In the genomic region with DNA sequence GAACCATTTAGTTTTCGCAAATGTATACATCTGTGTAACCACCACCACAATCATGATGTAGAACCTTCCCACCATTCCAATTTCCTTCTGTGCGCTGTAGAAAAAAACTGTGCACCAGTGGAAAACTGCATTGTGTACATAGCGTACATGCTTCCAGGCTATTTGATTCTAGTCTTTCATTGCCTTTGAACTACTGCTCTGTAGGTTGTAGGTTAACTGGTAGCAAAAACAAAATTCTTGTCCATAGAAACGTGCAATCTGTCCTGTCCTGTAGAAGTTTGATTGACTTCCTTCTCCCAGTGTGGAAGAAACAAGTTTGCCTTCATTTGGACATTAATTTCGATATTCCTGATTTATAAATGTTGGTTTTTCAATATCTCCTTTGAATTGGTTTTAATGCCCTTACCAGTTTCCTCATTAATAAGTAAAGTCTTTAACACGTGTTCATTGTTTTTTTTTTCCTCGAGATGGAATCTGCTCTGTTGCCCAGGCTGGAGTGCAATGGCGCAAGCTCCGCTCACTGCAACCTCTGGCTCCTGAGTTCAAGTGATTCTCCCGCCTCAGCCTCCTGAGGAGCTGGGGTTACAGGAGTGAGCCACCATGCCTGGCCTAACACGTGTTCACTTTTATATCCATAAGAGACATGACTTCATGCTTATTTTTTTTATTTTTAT, we compare ENCODE assay signal across 1 cellular context.
A peak's percentile ranks its signal among the peaks of the same experiment; 100 is the strongest.
TF ChIP-seq lines count a peak whose summit lies in the region.

No MANE protein-coding gene starts in this region.

TF ChIP-seq in HepG2, 621 proteins besides CTCF, POLR2A, EP300 and RAD21 (continued from another document and continues in another):
- TF ChIP-seq, protein P1, sequence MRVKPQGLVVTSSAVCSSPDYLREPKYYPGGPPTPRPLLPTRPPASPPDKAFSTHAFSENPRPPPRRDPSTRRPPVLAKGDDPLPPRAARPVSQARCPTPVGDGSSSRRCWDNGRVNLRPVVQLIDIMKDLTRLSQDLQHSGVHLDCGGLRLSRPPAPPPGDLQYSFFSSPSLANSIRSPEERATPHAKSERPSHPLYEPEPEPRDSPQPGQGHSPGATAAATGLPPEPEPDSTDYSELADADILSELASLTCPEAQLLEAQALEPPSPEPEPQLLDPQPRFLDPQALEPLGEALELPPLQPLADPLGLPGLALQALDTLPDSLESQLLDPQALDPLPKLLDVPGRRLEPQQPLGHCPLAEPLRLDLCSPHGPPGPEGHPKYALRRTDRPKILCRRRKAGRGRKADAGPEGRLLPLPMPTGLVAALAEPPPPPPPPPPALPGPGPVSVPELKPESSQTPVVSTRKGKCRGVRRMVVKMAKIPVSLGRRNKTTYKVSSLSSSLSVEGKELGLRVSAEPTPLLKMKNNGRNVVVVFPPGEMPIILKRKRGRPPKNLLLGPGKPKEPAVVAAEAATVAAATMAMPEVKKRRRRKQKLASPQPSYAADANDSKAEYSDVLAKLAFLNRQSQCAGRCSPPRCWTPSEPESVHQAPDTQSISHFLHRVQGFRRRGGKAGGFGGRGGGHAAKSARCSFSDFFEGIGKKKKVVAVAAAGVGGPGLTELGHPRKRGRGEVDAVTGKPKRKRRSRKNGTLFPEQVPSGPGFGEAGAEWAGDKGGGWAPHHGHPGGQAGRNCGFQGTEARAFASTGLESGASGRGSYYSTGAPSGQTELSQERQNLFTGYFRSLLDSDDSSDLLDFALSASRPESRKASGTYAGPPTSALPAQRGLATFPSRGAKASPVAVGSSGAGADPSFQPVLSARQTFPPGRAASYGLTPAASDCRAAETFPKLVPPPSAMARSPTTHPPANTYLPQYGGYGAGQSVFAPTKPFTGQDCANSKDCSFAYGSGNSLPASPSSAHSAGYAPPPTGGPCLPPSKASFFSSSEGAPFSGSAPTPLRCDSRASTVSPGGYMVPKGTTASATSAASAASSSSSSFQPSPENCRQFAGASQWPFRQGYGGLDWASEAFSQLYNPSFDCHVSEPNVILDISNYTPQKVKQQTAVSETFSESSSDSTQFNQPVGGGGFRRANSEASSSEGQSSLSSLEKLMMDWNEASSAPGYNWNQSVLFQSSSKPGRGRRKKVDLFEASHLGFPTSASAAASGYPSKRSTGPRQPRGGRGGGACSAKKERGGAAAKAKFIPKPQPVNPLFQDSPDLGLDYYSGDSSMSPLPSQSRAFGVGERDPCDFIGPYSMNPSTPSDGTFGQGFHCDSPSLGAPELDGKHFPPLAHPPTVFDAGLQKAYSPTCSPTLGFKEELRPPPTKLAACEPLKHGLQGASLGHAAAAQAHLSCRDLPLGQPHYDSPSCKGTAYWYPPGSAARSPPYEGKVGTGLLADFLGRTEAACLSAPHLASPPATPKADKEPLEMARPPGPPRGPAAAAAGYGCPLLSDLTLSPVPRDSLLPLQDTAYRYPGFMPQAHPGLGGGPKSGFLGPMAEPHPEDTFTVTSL (CRISPR knock-in tag; IDR thresholded peaks at IDR 0.05; ENCODE audit: borderline replicate concordance) = peak; percentile 69; the same call in 1 of the 2 replicates
- TF ChIP-seq FLYWCH1 (CRISPR knock-in tag; IDR thresholded peaks at IDR 0.05) (no peak), YEATS4 (CRISPR knock-in tag; IDR thresholded peaks at IDR 0.05; ENCODE audit: borderline replicate concordance) (peak; percentile 47; the same call in 1 of the 2 replicates), NR2F6 (IDR thresholded peaks at IDR 0.05) (peak; percentile 48), NR2F6 (CRISPR knock-in tag; IDR thresholded peaks at IDR 0.05) (no peak), HNF4A (CRISPR knock-in tag; IDR thresholded peaks at IDR 0.05) (peak; percentile 56), ZFP37 (CRISPR knock-in tag; IDR thresholded peaks at IDR 0.05; ENCODE audit: borderline replicate concordance) (peak; percentile 35; the same call in 1 of the 2 replicates), ZNF441 (CRISPR knock-in tag; IDR thresholded peaks at IDR 0.05; ENCODE audit: borderline replicate concordance) (no peak), KDM2A (CRISPR knock-in tag; IDR thresholded peaks at IDR 0.05; ENCODE audit: borderline replicate concordance, low read depth) (no peak), ZNF7 (CRISPR knock-in tag; IDR thresholded peaks at IDR 0.05) (no peak), SIX4 (CRISPR knock-in tag; IDR thresholded peaks at IDR 0.05) (peak; percentile 61; the same call in 1 of the 2 replicates), HOXA9 (CRISPR knock-in tag; IDR thresholded peaks at IDR 0.05; ENCODE audit: borderline replicate concordance) (no peak), ETV6 (CRISPR knock-in tag; conservative IDR thresholded peaks at IDR 0.05) (no peak), AGO2 (optimal IDR thresholded peaks at IDR 0.05; ENCODE audit: low read depth, low read length) (no peak), ZNF30 (CRISPR knock-in tag; IDR thresholded peaks at IDR 0.05) (no peak), ZNF891 (CRISPR knock-in tag; IDR thresholded peaks at IDR 0.05) (no peak), ZNF614 (CRISPR knock-in tag; IDR thresholded peaks at IDR 0.05; ENCODE audit: borderline replicate concordance) (peak; percentile 9), RAD51 (IDR thresholded peaks at IDR 0.05; ENCODE audit: borderline replicate concordance) (no peak), CHD2 (IDR thresholded peaks at IDR 0.05; ENCODE audit: low read depth, low read length) (no peak), MYC (CRISPR knock-in tag; IDR thresholded peaks at IDR 0.05; ENCODE audit: borderline replicate concordance) (peak; percentile 66; the same call in 1 of the 2 replicates), RXRB (CRISPR knock-in tag; IDR thresholded peaks at IDR 0.05; ENCODE audit: borderline replicate concordance) (peak; percentile 95), PHF5A (CRISPR knock-in tag; IDR thresholded peaks at IDR 0.05; ENCODE audit: low read depth, unreplicated experiment) (peak; percentile 28), ESRRA (CRISPR knock-in tag; IDR thresholded peaks at IDR 0.05; ENCODE audit: low read depth) (no peak), SATB2 (CRISPR knock-in tag; IDR thresholded peaks at IDR 0.05) (no peak), ZFP62 (CRISPR knock-in tag; IDR thresholded peaks at IDR 0.05) (no peak), THAP11 (CRISPR knock-in tag; IDR thresholded peaks at IDR 0.05) (0 out of 2 replicates have a peak, but pooled peaks have one; percentile 25), ZFAT (CRISPR knock-in tag; conservative IDR thresholded peaks at IDR 0.05) (no peak), BRD4 (CRISPR knock-in tag; IDR thresholded peaks at IDR 0.05) (no peak; the same call in 1 of the 2 replicates), MIER3 (CRISPR knock-in tag; IDR thresholded peaks at IDR 0.05; ENCODE audit: borderline replicate concordance) (no peak; the same call in 1 of the 2 replicates), HES4 (CRISPR knock-in tag; IDR thresholded peaks at IDR 0.05; ENCODE audit: borderline replicate concordance) (no peak), NONO (IDR thresholded peaks at IDR 0.05) (no peak), NONO (CRISPR knock-in tag; conservative IDR thresholded peaks at IDR 0.05) (peak; percentile 38; the same call in 1 of the 2 replicates), SP5 (CRISPR knock-in tag; IDR thresholded peaks at IDR 0.05; ENCODE audit: borderline replicate concordance, low read depth) (0 out of 2 replicates have a peak, but pooled peaks have one; percentile 7), ZNF3 (CRISPR knock-in tag; IDR thresholded peaks at IDR 0.05) (peak; percentile 54; the same call in 1 of the 2 replicates), ZNF564 (CRISPR knock-in tag; IDR thresholded peaks at IDR 0.05) (no peak), SRSF9 (IDR thresholded peaks at IDR 0.05; ENCODE audit: borderline replicate concordance, insufficient read depth, low read depth, low read length, poor library complexity, severe bottlenecking) (no peak), ZNF768 (CRISPR knock-in tag; IDR thresholded peaks at IDR 0.05) (no peak), TCF7L2 (IDR thresholded peaks at IDR 0.05; ENCODE audit: low read depth, low read length) (no peak)
- TF ChIP-seq, protein P2, sequence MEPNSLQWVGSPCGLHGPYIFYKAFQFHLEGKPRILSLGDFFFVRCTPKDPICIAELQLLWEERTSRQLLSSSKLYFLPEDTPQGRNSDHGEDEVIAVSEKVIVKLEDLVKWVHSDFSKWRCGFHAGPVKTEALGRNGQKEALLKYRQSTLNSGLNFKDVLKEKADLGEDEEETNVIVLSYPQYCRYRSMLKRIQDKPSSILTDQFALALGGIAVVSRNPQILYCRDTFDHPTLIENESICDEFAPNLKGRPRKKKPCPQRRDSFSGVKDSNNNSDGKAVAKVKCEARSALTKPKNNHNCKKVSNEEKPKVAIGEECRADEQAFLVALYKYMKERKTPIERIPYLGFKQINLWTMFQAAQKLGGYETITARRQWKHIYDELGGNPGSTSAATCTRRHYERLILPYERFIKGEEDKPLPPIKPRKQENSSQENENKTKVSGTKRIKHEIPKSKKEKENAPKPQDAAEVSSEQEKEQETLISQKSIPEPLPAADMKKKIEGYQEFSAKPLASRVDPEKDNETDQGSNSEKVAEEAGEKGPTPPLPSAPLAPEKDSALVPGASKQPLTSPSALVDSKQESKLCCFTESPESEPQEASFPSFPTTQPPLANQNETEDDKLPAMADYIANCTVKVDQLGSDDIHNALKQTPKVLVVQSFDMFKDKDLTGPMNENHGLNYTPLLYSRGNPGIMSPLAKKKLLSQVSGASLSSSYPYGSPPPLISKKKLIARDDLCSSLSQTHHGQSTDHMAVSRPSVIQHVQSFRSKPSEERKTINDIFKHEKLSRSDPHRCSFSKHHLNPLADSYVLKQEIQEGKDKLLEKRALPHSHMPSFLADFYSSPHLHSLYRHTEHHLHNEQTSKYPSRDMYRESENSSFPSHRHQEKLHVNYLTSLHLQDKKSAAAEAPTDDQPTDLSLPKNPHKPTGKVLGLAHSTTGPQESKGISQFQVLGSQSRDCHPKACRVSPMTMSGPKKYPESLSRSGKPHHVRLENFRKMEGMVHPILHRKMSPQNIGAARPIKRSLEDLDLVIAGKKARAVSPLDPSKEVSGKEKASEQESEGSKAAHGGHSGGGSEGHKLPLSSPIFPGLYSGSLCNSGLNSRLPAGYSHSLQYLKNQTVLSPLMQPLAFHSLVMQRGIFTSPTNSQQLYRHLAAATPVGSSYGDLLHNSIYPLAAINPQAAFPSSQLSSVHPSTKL (CRISPR knock-in tag; IDR thresholded peaks at IDR 0.05) = peak; percentile 84
- TF ChIP-seq, protein P3, sequence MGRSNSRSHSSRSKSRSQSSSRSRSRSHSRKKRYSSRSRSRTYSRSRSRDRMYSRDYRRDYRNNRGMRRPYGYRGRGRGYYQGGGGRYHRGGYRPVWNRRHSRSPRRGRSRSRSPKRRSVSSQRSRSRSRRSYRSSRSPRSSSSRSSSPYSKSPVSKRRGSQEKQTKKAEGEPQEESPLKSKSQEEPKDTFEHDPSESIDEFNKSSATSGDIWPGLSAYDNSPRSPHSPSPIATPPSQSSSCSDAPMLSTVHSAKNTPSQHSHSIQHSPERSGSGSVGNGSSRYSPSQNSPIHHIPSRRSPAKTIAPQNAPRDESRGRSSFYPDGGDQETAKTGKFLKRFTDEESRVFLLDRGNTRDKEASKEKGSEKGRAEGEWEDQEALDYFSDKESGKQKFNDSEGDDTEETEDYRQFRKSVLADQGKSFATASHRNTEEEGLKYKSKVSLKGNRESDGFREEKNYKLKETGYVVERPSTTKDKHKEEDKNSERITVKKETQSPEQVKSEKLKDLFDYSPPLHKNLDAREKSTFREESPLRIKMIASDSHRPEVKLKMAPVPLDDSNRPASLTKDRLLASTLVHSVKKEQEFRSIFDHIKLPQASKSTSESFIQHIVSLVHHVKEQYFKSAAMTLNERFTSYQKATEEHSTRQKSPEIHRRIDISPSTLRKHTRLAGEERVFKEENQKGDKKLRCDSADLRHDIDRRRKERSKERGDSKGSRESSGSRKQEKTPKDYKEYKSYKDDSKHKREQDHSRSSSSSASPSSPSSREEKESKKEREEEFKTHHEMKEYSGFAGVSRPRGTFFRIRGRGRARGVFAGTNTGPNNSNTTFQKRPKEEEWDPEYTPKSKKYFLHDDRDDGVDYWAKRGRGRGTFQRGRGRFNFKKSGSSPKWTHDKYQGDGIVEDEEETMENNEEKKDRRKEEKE (IDR thresholded peaks at IDR 0.05) = no peak
- TF ChIP-seq, protein P4, sequence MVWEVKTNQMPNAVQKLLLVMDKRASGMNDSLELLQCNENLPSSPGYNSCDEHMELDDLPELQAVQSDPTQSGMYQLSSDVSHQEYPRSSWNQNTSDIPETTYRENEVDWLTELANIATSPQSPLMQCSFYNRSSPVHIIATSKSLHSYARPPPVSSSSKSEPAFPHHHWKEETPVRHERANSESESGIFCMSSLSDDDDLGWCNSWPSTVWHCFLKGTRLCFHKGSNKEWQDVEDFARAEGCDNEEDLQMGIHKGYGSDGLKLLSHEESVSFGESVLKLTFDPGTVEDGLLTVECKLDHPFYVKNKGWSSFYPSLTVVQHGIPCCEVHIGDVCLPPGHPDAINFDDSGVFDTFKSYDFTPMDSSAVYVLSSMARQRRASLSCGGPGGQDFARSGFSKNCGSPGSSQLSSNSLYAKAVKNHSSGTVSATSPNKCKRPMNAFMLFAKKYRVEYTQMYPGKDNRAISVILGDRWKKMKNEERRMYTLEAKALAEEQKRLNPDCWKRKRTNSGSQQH (CRISPR knock-in tag; IDR thresholded peaks at IDR 0.05; ENCODE audit: low read depth) = no peak
- TF ChIP-seq, protein P5, sequence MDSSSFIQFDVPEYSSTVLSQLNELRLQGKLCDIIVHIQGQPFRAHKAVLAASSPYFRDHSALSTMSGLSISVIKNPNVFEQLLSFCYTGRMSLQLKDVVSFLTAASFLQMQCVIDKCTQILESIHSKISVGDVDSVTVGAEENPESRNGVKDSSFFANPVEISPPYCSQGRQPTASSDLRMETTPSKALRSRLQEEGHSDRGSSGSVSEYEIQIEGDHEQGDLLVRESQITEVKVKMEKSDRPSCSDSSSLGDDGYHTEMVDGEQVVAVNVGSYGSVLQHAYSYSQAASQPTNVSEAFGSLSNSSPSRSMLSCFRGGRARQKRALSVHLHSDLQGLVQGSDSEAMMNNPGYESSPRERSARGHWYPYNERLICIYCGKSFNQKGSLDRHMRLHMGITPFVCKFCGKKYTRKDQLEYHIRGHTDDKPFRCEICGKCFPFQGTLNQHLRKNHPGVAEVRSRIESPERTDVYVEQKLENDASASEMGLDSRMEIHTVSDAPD (CRISPR knock-in tag; IDR thresholded peaks at IDR 0.05) = no peak
- TF ChIP-seq, protein P6, sequence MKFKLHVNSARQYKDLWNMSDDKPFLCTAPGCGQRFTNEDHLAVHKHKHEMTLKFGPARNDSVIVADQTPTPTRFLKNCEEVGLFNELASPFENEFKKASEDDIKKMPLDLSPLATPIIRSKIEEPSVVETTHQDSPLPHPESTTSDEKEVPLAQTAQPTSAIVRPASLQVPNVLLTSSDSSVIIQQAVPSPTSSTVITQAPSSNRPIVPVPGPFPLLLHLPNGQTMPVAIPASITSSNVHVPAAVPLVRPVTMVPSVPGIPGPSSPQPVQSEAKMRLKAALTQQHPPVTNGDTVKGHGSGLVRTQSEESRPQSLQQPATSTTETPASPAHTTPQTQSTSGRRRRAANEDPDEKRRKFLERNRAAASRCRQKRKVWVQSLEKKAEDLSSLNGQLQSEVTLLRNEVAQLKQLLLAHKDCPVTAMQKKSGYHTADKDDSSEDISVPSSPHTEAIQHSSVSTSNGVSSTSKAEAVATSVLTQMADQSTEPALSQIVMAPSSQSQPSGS (CRISPR knock-in tag; IDR thresholded peaks at IDR 0.05) = no peak
